Comparison of ENCODE assay signal across 10 cellular contexts in the genomic region with DNA sequence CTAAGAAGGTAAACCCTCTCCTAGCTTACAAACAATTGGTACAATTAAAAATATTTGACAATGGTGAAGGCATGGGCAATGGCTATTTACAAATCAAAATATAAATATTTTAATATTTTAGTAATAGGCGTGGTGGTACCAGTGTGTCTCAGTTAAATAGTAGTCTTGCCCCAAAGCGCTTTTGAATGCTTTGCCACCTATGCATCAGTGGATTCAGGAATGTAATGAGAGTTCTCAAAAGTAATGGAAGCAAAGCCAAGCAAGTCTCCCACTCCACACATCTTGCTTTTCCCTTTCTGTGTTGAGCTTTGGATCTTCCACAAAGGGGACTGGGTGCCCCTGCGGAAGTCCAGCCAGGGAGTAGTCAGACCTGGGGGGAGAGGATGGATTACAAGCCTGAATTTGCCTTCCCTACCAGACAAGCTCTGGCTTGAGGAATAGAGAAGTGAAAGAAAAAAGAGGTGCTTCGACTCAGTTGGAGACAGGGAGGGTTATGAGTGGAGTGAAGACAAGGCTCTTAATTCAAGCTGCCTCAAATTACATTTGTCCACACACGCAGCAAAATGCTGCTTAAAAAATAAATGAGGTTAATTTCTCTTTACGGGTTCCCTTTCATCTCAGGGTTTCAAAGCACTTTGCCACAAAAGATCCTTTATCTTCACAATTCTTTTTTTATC. TPM values are rescaled to one million over a fixed set of nuclear protein-coding genes. Genes with fewer than 3 reads are reported as not detected.
DNase-seq lines count a peak whose midpoint lies in the region; ATAC-seq, FAIRE-seq and TF ChIP-seq lines count a peak whose summit lies in the region.
"Had no signal": no experiment of that assay in that cellular context is flagged by ENCODE, and none has a peak within 500 bp of the region (broad histone marks: within the 10 kb centered on the region; RNA-seq: fewer than 3 reads in every experiment).

No MANE protein-coding gene starts in this region.

- H3K27ac ChIP-seq in right atrium auricular region (peak overlapping the region; percentile 65 to 68), brain microvascular endothelial cell (peak overlapping the region; percentile 91), aorta (ENCODE audit: low read depth in 1 of 2, low read length in 2 of 2) (peak overlapping the region; percentile 39 to 60)

- in situ Hi-C loops in brain microvascular endothelial cell (cut with HindIII; ENCODE audit: low pct_ligation_motif_present, low sequenced_read_pairs), result no loop called here

- DNase-seq in right atrium auricular region (ENCODE audit: low spot score) (no peak), Right ventricle myocardium superior (no peak), brain microvascular endothelial cell (no peak), left kidney (ENCODE audit: low read depth, low spot score) (peak; percentile 45), aorta (no peak), D721Med (ENCODE audit: insufficient read length, low spot score) (no peak)
- no peak for DNase-seq in effector CD8-positive, alpha-beta T cell (lab: John Stamatoyannopoulos, UW)
- DNase-seq: naive thymus-derived CD8-positive, alpha-beta T cell had no signal

- H3K36me3 ChIP-seq in right atrium auricular region (no peaks in the 10 kb centered on the region), brain microvascular endothelial cell (replicated peaks) (no peaks in the 10 kb centered on the region), aorta (ENCODE audit: control insufficient read depth in 1 of 2, insufficient read depth in 2 of 2, low read length in 1 of 2) (no peaks in the 10 kb centered on the region)

- TF ChIP-seq CTCF in right atrium auricular region (IDR thresholded peaks at IDR 0.05), result no peak
- TF ChIP-seq CTCF in brain microvascular endothelial cell (IDR thresholded peaks at IDR 0.05; ENCODE audit: low read depth, low read length, missing control alignments), result no peak
- no peak for TF ChIP-seq CTCF in D721Med (IDR thresholded peaks at IDR 0.05; ENCODE audit: insufficient read depth, missing control alignments)

- intact Hi-C loops in Right ventricle myocardium superior (cut with DNase I), result no loop called here
- intact Hi-C loops in aorta (cut with DNase I), result loop anchor here (5.0 to 10.0 kb wide), 3 partner anchors 44 to 104 kb away; partner anchors contain the start of gene SLC4A7 (in 1 of the 2)

- peaks cover 0 to 12% of the 10 kb centered on the region in 2 donors for H3K4me1 ChIP-seq in right atrium auricular region
- H3K4me1 ChIP-seq in aorta (ENCODE audit: control insufficient read depth in 1 of 2, insufficient read depth in 2 of 2, low read length in 2 of 2), result peaks cover 0 to 3% of the 10 kb centered on the region in 2 donors

- WGBS in aorta, 2 donors, result 51 to 53% methylated on average over 6 of the region's 6 CpGs

- ATAC-seq in Right ventricle myocardium superior (ENCODE audit: poor library complexity), result no peak
- peak; percentile 4 for ATAC-seq in aorta (ENCODE audit: low FRiP score)
- no peak for ATAC-seq in GM21529 (IDR thresholded peaks at IDR 0.05; ENCODE audit: unreplicated experiment)
- ATAC-seq: naive thymus-derived CD8-positive, alpha-beta T cell had no signal

- FAIRE-seq in D721Med (lab: Jason Lieb, UNC), result no peak
- FAIRE-seq: GM19239 had no signal

- no peaks in the 10 kb centered on the region for H3K9me3 ChIP-seq in right atrium auricular region
- no peaks in the 10 kb centered on the region for H3K9me3 ChIP-seq in aorta (ENCODE audit: control insufficient read depth, low read length)

- H3K27me3 ChIP-seq in right atrium auricular region (no peaks in the 10 kb centered on the region), brain microvascular endothelial cell (replicated peaks) (no peaks in the 10 kb centered on the region), aorta (ENCODE audit: control insufficient read depth in 1 of 2, insufficient read depth in 2 of 2, low read length in 1 of 2) (no peaks in the 10 kb centered on the region)

- H3K4me3 ChIP-seq in right atrium auricular region (no peak overlapping the region), brain microvascular endothelial cell (ENCODE audit: low read depth, low read length) (no peak overlapping the region), aorta (ENCODE audit: low read length in 2 of 2) (no peak overlapping the region)

RNA-seq across cellular contexts. Expression of gene SLC4A7, which starts 48.9 kb away (rescaled TPM):
- total RNA-seq in right atrium auricular region (10 to 100 TPM; 14.4 to 25.6 TPM), Right ventricle myocardium superior (13.0 TPM), aorta (10 to 100 TPM; 61.0 to 62.8 TPM)
- 10 to 100 TPM in 1 of 2 donors, 1 to 10 TPM in 1; 5.4 to 14.0 TPM for polyA plus RNA-seq in aorta
